ENCODE assay signal across 18 cellular contexts in genomic region chr5:134135091-134135655, GRCh38. TPM values are rescaled to one million over a fixed set of nuclear protein-coding genes. Genes with fewer than 3 reads are reported as not detected.
DNase-seq lines count a peak whose midpoint lies in the region; ATAC-seq and TF ChIP-seq lines count a peak whose summit lies in the region.
"Had no signal": no experiment of that assay in that cellular context is flagged by ENCODE, and none has a peak within 500 bp of the region (broad histone marks: within the 10 kb centered on the region; RNA-seq: fewer than 3 reads in every experiment).

No MANE protein-coding gene starts in this region.

- POLR2A ChIA-PET in activated CD8-positive, alpha-beta T cell treated with anti-CD3 and anti-CD28 coated beads, Interleukin-2, amount 10 ng/mL, durations not matched to agents 7 days and 5 days (lab: Charles Lee), result interaction anchor here (0.7 to 1.7 kb wide), 6 partner anchors 10 to 94 kb away, joined by 3 to 5 read pairs (median 4); partner anchors contain the start of gene SKP1

- H3K36me3 Mint-ChIP-seq in activated CD8-positive, alpha-beta T cell treated with anti-CD3 and anti-CD28 coated beads, Interleukin-2, amount 10 ng/mL, durations not matched to agents 7 days and 5 days (ENCODE audit: low read depth), result peaks cover 65% of the 10 kb centered on the region
- H3K36me3 Mint-ChIP-seq in endodermal cell (ENCODE audit: low read depth), result peaks cover 12% of the 10 kb centered on the region

- H3K4me1 Mint-ChIP-seq in activated CD8-positive, alpha-beta T cell treated with anti-CD3 and anti-CD28 coated beads, Interleukin-2, amount 10 ng/mL, durations not matched to agents 7 days and 5 days (ENCODE audit: low read depth), result peaks cover 97% of the 10 kb centered on the region
- H3K4me1 Mint-ChIP-seq in endodermal cell, result peaks cover 5% of the 10 kb centered on the region

- CTCF ChIA-PET in activated CD8-positive, alpha-beta T cell treated with anti-CD3 and anti-CD28 coated beads, Interleukin-2, amount 10 ng/mL, durations not matched to agents 7 days and 5 days (lab: Charles Lee), result interaction anchor here (1.3 to 26.6 kb wide), 3 partner anchors 9 to 92 kb away, joined by 4 to 618 read pairs (median 7); no protein-coding TSS in a partner anchor

- no peak overlapping the region for H3K9ac ChIP-seq in endodermal cell (ENCODE audit: extremely low read depth, low read length, poor library complexity, severe bottlenecking)

- H3K36me3 ChIP-seq in endodermal cell (ENCODE audit: control insufficient read depth, insufficient read depth, low read length), result peaks cover 24% of the 10 kb centered on the region

- TF ChIP-seq CTCF in endodermal cell (conservative IDR thresholded peaks at IDR 0.05), result no peak

- peak overlapping the region; percentile 51 for H3K27ac Mint-ChIP-seq in activated CD8-positive, alpha-beta T cell treated with anti-CD3 and anti-CD28 coated beads, Interleukin-2, amount 10 ng/mL, durations not matched to agents 7 days and 5 days
- H3K27ac Mint-ChIP-seq in endodermal cell, result no peak overlapping the region

- no peaks in the 10 kb centered on the region for H3K4me1 ChIP-seq in endodermal cell (ENCODE audit: control insufficient read depth, insufficient read depth, low read length)

- peak; percentile 1 for DNase-seq in activated naive CD4-positive, alpha-beta T cell treated with Interleukin-2 at 50 U/mL for 16 hours
- no peak for DNase-seq in activated naive CD4-positive, alpha-beta T cell (lab: John Stamatoyannopoulos, UW)
- no peak for DNase-seq in activated CD8-positive, alpha-beta T cell treated with anti-CD3 and anti-CD28 coated beads, Interleukin-2, amount 10 ng/mL, durations not matched to agents 7 days and 5 days
- peak; percentile 26 for DNase-seq in endodermal cell
- peak; percentile 2 for DNase-seq in stimulated activated naive CD8-positive, alpha-beta T cell treated with anti-CD3 and anti-CD28 coated beads, Interleukin-15, Interleukin-2, amounts not matched to agents 100 U/mL and 50 U/mL, for 24 hours
- DNase-seq in 8988T, result no peak
- no peak for DNase-seq in NOMO-1 (lab: John Stamatoyannopoulos, UW; ENCODE audit: unreplicated experiment in 2 of 2)
- no peak for DNase-seq in NCI-H1417 (lab: John Stamatoyannopoulos, UW)
- DNase-seq: activated gamma-delta T cell treated with Interleukin-2 at 50 U/mL for 16 hours, DMS53, foreskin fibroblast, H7, MM.1S, NCI-H2081 treated with DMSO at 0.1 percent for 48 hours, NCI-H69, WERI-Rb-1 had no signal

- no peak overlapping the region for H3K4me3 ChIP-seq in endodermal cell (ENCODE audit: low read length)
- H3K4me3 ChIP-seq: lung had no signal

- no peak overlapping the region for H3K4me3 Mint-ChIP-seq in activated CD8-positive, alpha-beta T cell treated with anti-CD3 and anti-CD28 coated beads, Interleukin-2, amount 10 ng/mL, durations not matched to agents 7 days and 5 days
- no peak overlapping the region for H3K4me3 Mint-ChIP-seq in endodermal cell

- H3K27me3 ChIP-seq in endodermal cell (ENCODE audit: control insufficient read depth, insufficient read depth, low read length, poor library complexity, severe bottlenecking), result no peaks in the 10 kb centered on the region

- H3K9me3 Mint-ChIP-seq in activated CD8-positive, alpha-beta T cell treated with anti-CD3 and anti-CD28 coated beads, Interleukin-2, amount 10 ng/mL, durations not matched to agents 7 days and 5 days (ENCODE audit: insufficient read depth), result no peaks in the 10 kb centered on the region
- no peaks in the 10 kb centered on the region for H3K9me3 Mint-ChIP-seq in endodermal cell

- no peak overlapping the region for H3K27ac ChIP-seq in endodermal cell (ENCODE audit: low read depth, low read length)
- H3K27ac ChIP-seq: WERI-Rb-1 had no signal

- no peaks in the 10 kb centered on the region for H3K27me3 Mint-ChIP-seq in activated CD8-positive, alpha-beta T cell treated with anti-CD3 and anti-CD28 coated beads, Interleukin-2, amount 10 ng/mL, durations not matched to agents 7 days and 5 days (ENCODE audit: low read depth)
- H3K27me3 Mint-ChIP-seq in endodermal cell (ENCODE audit: insufficient read depth), result no peaks in the 10 kb centered on the region

- WGBS in endodermal cell (ENCODE audit: insufficient coverage in 1 of 2, insufficient read length in 1 of 2), 2 experiments, result 94 to 97% methylated on average over 5 to 7 of the region's 7 CpGs

- ATAC-seq in activated CD8-positive, alpha-beta T cell treated with anti-CD3 and anti-CD28 coated beads, Interleukin-2, amount 10 ng/mL, durations not matched to agents 7 days and 5 days, result no peak
- ATAC-seq in stimulated activated naive CD8-positive, alpha-beta T cell treated with anti-CD3 and anti-CD28 coated beads, Interleukin-15, Interleukin-2, amounts not matched to agents 100 U/mL and 50 U/mL, for 24 hours, result no peak
- ATAC-seq: right cardiac atrium had no signal

- no peaks in the 10 kb centered on the region for H3K9me3 ChIP-seq in endodermal cell (ENCODE audit: control insufficient read depth, low read length)

RNA-seq across cellular contexts. Expression of gene TCF7, which starts 20.7 kb away (rescaled TPM):
- total RNA-seq in activated CD8-positive, alpha-beta T cell treated with anti-CD3 and anti-CD28 coated beads, Interleukin-2, amount 10 ng/mL, durations not matched to agents 7 days and 5 days, result 10 to 100 TPM; 93.4 to 97.8 TPM
- total RNA-seq in endodermal cell, result 10 to 100 TPM; 14.9 to 19.4 TPM
- 9.0 TPM for polyA plus RNA-seq in endodermal cell (2013, experiment 1 of 2)
- polyA plus RNA-seq in endodermal cell (2013, experiment 2 of 2), result 8.9 TPM

RNA-seq across cellular contexts. Expression of gene SKP1, which starts 41.6 kb away (rescaled TPM):
- total RNA-seq in activated CD8-positive, alpha-beta T cell treated with anti-CD3 and anti-CD28 coated beads, Interleukin-2, amount 10 ng/mL, durations not matched to agents 7 days and 5 days, result 100 to 1,000 TPM; 203 to 206 TPM
- 100 to 1,000 TPM; 357 to 427 TPM for total RNA-seq in endodermal cell
- polyA plus RNA-seq in endodermal cell (2013, experiment 1 of 2), result 626 TPM
- 605 TPM for polyA plus RNA-seq in endodermal cell (2013, experiment 2 of 2)

Comparison
In these comparisons a context has a peak if more than half of its experiments do, and no peak if none do; other contexts are left out.
1. DNase-seq: peak in activated naive CD4-positive, alpha-beta T cell treated with Interleukin-2 at 50 U/mL for 16 hours (single experiment), endodermal cell (single experiment) and stimulated activated naive CD8-positive, alpha-beta T cell treated with anti-CD3 and anti-CD28 coated beads, Interleukin-15, Interleukin-2, amounts not matched to agents 100 U/mL and 50 U/mL, for 24 hours (single experiment); none in activated naive CD4-positive, alpha-beta T cell (0 of 4), activated CD8-positive, alpha-beta T cell treated with anti-CD3 and anti-CD28 coated beads, Interleukin-2, amount 10 ng/mL, durations not matched to agents 7 days and 5 days (single experiment), 8988T (single experiment), NOMO-1 (0 of 2) and NCI-H1417 (0 of 3).
2. RNA of gene TCF7, which starts 20.7 kb away (total RNA-seq): 93.4 to 97.8 TPM in activated CD8-positive, alpha-beta T cell treated with anti-CD3 and anti-CD28 coated beads, Interleukin-2, amount 10 ng/mL, durations not matched to agents 7 days and 5 days; 14.9 to 19.4 TPM in endodermal cell; every median in the first group is over 4 times any median in the second.